ENCODE assay signal across 1 cellular context in genomic region chr10:99874341-99875085, GRCh38.
A peak's percentile ranks its signal among the peaks of the same experiment; 100 is the strongest.
TF ChIP-seq lines count a peak whose summit lies in the region.

No MANE protein-coding gene starts in this region.

TF ChIP-seq in K562, 482 proteins besides CTCF, POLR2A, EP300 and RAD21 (continued from another document):
- TF ChIP-seq TSHZ1 (CRISPR knock-in tag; IDR thresholded peaks at IDR 0.05) (no peak), EHMT2 (IDR thresholded peaks at IDR 0.05) (no peak), ZC3H4 (CRISPR knock-in tag; IDR thresholded peaks at IDR 0.05; ENCODE audit: borderline replicate concordance) (no peak), ILK (tag; IDR thresholded peaks at IDR 0.05; ENCODE audit: borderline replicate concordance, low read depth) (no peak), DPF2 (IDR thresholded peaks at IDR 0.05) (peak; percentile 28; the same call in 1 of the 2 replicates), CBFA2T3 (IDR thresholded peaks at IDR 0.05) (peak; percentile 76), KDM1A (IDR thresholded peaks at IDR 0.05) (0 out of 4 replicates have a peak, but pooled peaks of 1 of the 2 experiments have one; percentile 9), NCOR1 (IDR thresholded peaks at IDR 0.05) (peak; percentile 44; the same call in 1 of the 2 replicates), TEAD4 (IDR thresholded peaks at IDR 0.05; ENCODE audit: low read length) (peak; percentile 67), TEAD4 (CRISPR knock-in tag; IDR thresholded peaks at IDR 0.05; ENCODE audit: borderline replicate concordance) (no peak), ARID1B (IDR thresholded peaks at IDR 0.05) (peak; percentile 67), KLF16 (IDR thresholded peaks at IDR 0.05) (peak; percentile 32; the same call in 1 of the 2 replicates), TAL1 (IDR thresholded peaks at IDR 0.05) (peak; percentile 73), TRIM24 (IDR thresholded peaks at IDR 0.05) (0 out of 4 replicates have a peak, but pooled peaks have one; percentile 9 to 10)
